ENCODE assay signal across 26 cellular contexts in the genomic region with DNA sequence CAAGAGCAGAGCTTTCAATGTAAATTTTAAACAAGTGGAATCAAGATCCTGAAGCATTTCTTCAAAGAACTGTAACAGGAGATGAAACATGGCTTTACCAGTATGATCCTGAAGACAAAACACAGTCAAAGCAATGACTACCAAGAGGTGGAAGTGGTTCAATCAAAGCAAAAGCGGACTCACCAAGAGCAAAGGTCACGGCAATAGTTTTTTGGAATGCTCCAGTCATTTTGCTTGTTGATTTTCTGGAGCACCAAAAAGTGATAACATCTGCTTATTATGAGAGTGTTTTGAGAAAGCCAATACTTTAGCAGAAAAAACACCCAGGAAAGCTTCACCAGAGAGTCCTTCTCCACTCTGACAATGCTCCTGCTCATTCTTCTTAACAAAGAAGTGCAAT. TPM values are rescaled to one million over a fixed set of nuclear protein-coding genes. Genes with fewer than 3 reads are reported as not detected.
A peak's percentile ranks its signal among the peaks of the same experiment; 100 is the strongest.
DNase-seq lines count a peak whose midpoint lies in the region; TF ChIP-seq lines count a peak whose summit lies in the region.
"Had no signal": no experiment of that assay in that cellular context is flagged by ENCODE, and none has a peak within 500 bp of the region (broad histone marks: within the 10 kb centered on the region; RNA-seq: fewer than 3 reads in every experiment).

No MANE protein-coding gene starts in this region.

- intact Hi-C loops in CD14-positive monocyte (cut with micrococcal nuclease), result no loop called here

- H3K4me1 Mint-ChIP-seq in CD14-positive monocyte, result peaks cover 49% of the 10 kb centered on the region

- WGBS in mesenchymal stem cell, result 70% methylated on average over 2 of the region's 2 CpGs

- H3K4me3 ChIP-seq in adipocyte (ENCODE audit: low read length), result peak overlapping the region; percentile 13
- H3K4me3 ChIP-seq in foreskin fibroblast (ENCODE audit: low read depth in 1 of 2, low read length in 2 of 2), result no peak overlapping the region
- H3K4me3 ChIP-seq in mesenchymal stem cell (ENCODE audit: insufficient read depth in 1 of 2, low read depth in 1 of 2, low read length in 2 of 2), result no peak overlapping the region
- H3K4me3 ChIP-seq: A549; BLaER1 treated with 17β-estradiol and CSF1 and Interleukin-3, amounts not matched to agents 10 nM and 100 nM; GM12878 had no signal

- H3K9me3 ChIP-seq in adipocyte (ENCODE audit: control insufficient read depth, low read length) (no peaks in the 10 kb centered on the region), mesenchymal stem cell (ENCODE audit: control insufficient read depth, low read length) (no peaks in the 10 kb centered on the region)
- H3K9me3 ChIP-seq: A549; BLaER1 treated with 17β-estradiol and CSF1 and Interleukin-3, amounts not matched to agents 10 nM and 100 nM had no signal

- H2BK5ac ChIP-seq in mesenchymal stem cell (ENCODE audit: low read depth, low read length, poor library complexity, severe bottlenecking), result no peak overlapping the region

- no peak for TF ChIP-seq CTCF in CD14-positive monocyte (IDR thresholded peaks at IDR 0.05)
- no peak for TF ChIP-seq CTCF in foreskin fibroblast (IDR thresholded peaks at IDR 0.05; ENCODE audit: low read depth, low read length)

- H3K23ac ChIP-seq in mesenchymal stem cell (ENCODE audit: low read length in 2 of 2), result no peak overlapping the region

- H3K9me3 Mint-ChIP-seq in CD14-positive monocyte, result peaks cover 0 to 2% (median 0%) of the 10 kb centered on the region in 7 donors
- H3K9me3 Mint-ChIP-seq: CD4-positive, alpha-beta memory T cell; CD8-positive, alpha-beta memory T cell had no signal

- no peaks in the 10 kb centered on the region for H3K79me1 ChIP-seq in mesenchymal stem cell (replicated peaks; ENCODE audit: low read length, poor library complexity, severe bottlenecking)

- H3K4me3 Mint-ChIP-seq in CD14-positive monocyte, result peak overlapping the region in 1 of 2 donors; percentile 60
- H3K4me3 Mint-ChIP-seq: B cell; CD4-positive, alpha-beta memory T cell; CD4-positive, CD25-positive, alpha-beta regulatory T cell; CD8-positive, alpha-beta memory T cell had no signal

- no peak overlapping the region for H3K4ac ChIP-seq in mesenchymal stem cell (ENCODE audit: low read depth in 1 of 2, low read length in 2 of 2)

- no peak overlapping the region for H3K27ac ChIP-seq in mesenchymal stem cell (ENCODE audit: low read length, poor library complexity, severe bottlenecking)
- H3K27ac ChIP-seq: 22Rv1; A549; BLaER1 treated with 17β-estradiol and CSF1 and Interleukin-3, amounts not matched to agents 10 nM and 100 nM; C4-2B had no signal

- H4K8ac ChIP-seq in mesenchymal stem cell (ENCODE audit: low read length), result no peak overlapping the region

- H3K27me3 ChIP-seq in adipocyte (replicated peaks; ENCODE audit: control insufficient read depth, insufficient read depth, low read length) (no peaks in the 10 kb centered on the region), mesenchymal stem cell (ENCODE audit: control insufficient read depth in 1 of 2, insufficient read depth in 1 of 2, low read length in 2 of 2) (peaks cover 0 to 6% of the 10 kb centered on the region in 2 experiments)
- H3K27me3 ChIP-seq: BLaER1 treated with 17β-estradiol and CSF1 and Interleukin-3, amounts not matched to agents 10 nM and 100 nM had no signal

- peaks cover 0 to 4% of the 10 kb centered on the region in 2 donors for H3K36me3 Mint-ChIP-seq in CD14-positive monocyte
- H3K36me3 Mint-ChIP-seq: CD4-positive, alpha-beta memory T cell; CD8-positive, alpha-beta memory T cell had no signal

- peaks cover 0 to 2% (median 1%) of the 10 kb centered on the region in 3 donors for H3K27me3 Mint-ChIP-seq in CD14-positive monocyte (ENCODE audit: low read depth in 3 of 3)
- H3K27me3 Mint-ChIP-seq: CD8-positive, alpha-beta memory T cell had no signal

- no peak overlapping the region for H2AFZ ChIP-seq in mesenchymal stem cell (ENCODE audit: low read depth, low read length)

- H2BK15ac ChIP-seq in mesenchymal stem cell (ENCODE audit: low read depth, poor library complexity, severe bottlenecking), result no peak overlapping the region

- H2BK12ac ChIP-seq in mesenchymal stem cell (ENCODE audit: low read length in 2 of 2), result no peak overlapping the region

- H3K9ac ChIP-seq in adipocyte (ENCODE audit: low read length), result no peak overlapping the region
- no peak overlapping the region for H3K9ac ChIP-seq in mesenchymal stem cell (ENCODE audit: low read length)
- H3K9ac ChIP-seq: BLaER1 treated with 17β-estradiol and CSF1 and Interleukin-3, amounts not matched to agents 10 nM and 100 nM had no signal

- H3K4me1 ChIP-seq in adipocyte (ENCODE audit: control insufficient read depth, insufficient read depth, low read length) (peaks cover 24% of the 10 kb centered on the region), mesenchymal stem cell (ENCODE audit: control insufficient read depth, insufficient read depth, low read depth, low read length) (no peaks in the 10 kb centered on the region)
- H3K4me1 ChIP-seq: A549 had no signal

- H3K14ac ChIP-seq in mesenchymal stem cell (ENCODE audit: low read length in 2 of 2), result no peak overlapping the region

- H3K18ac ChIP-seq in mesenchymal stem cell (ENCODE audit: low read depth in 1 of 2, low read length in 2 of 2), result no peak overlapping the region

- DNase-seq in CD14-positive monocyte (ENCODE audit: low spot score) (no peak), adipocyte (ENCODE audit: low read depth) (no peak), fibroblast of gingiva (ENCODE audit: low read depth) (peak; percentile 10), foreskin fibroblast (peak; percentile 37 to 60), UCSD-AML1 (lab: John Stamatoyannopoulos, UW; ENCODE audit: unreplicated experiment) (no peak), mesenchymal stem cell (no peak), SKM-1 (lab: John Stamatoyannopoulos, UW; ENCODE audit: unreplicated experiment) (no peak), SHP77 treated with DMSO at 0.1 percent for 48 hours (lab: John Stamatoyannopoulos, UW) (no peak)
- DNase-seq: AML-193; CD4-positive, alpha-beta memory T cell; CD4-positive, CD25-positive, alpha-beta regulatory T cell; CD8-positive, alpha-beta memory T cell; COR-L47; DMS 273 treated with DMSO at 0.1 percent for 48 hours; DMS153; DMS53; DMS79; DND-41; EL; GDM1 had no signal

- no peak overlapping the region for H4K91ac ChIP-seq in mesenchymal stem cell (ENCODE audit: low read length)

- H3K36me3 ChIP-seq in adipocyte (ENCODE audit: control insufficient read depth, insufficient read depth, low read length, severe bottlenecking) (no peaks in the 10 kb centered on the region), mesenchymal stem cell (ENCODE audit: control insufficient read depth in 1 of 2, insufficient read depth in 2 of 2, low read depth in 1 of 2, low read length in 2 of 2) (no peaks in the 10 kb centered on the region)
- H3K36me3 ChIP-seq: BLaER1 treated with 17β-estradiol and CSF1 and Interleukin-3, amounts not matched to agents 10 nM and 100 nM had no signal

- no peak overlapping the region for H2AK5ac ChIP-seq in mesenchymal stem cell (ENCODE audit: low read length, severe bottlenecking)

- H3K27ac Mint-ChIP-seq in CD14-positive monocyte, result peak overlapping the region in 5 of 7 donors; percentile 24 to 81 (median 72)
- H3K27ac Mint-ChIP-seq: B cell; CD4-positive, alpha-beta memory T cell; CD4-positive, CD25-positive, alpha-beta regulatory T cell; CD8-positive, alpha-beta memory T cell had no signal

- no peak overlapping the region for H2BK120ac ChIP-seq in mesenchymal stem cell (ENCODE audit: low read depth, low read length)

- no peak overlapping the region for H3K4me2 ChIP-seq in mesenchymal stem cell (ENCODE audit: low read length, poor library complexity, severe bottlenecking)
- H3K4me2 ChIP-seq: A549; BLaER1 treated with 17β-estradiol and CSF1 and Interleukin-3, amounts not matched to agents 10 nM and 100 nM had no signal

RNA-seq across cellular contexts. Expression of gene KCNA3, which starts 16.2 kb away (rescaled TPM):
- polyA plus RNA-seq in CD14-positive monocyte, result 1 to 10 TPM; 5.6 to 7.7 TPM
- not detected for polyA plus RNA-seq in mesenchymal stem cell (2013, experiment 1 of 2)
- polyA plus RNA-seq in mesenchymal stem cell (2013, experiment 2 of 2), result not detected
- polyA plus RNA-seq: A549 had no signal

Comparison
In these comparisons a context has a peak if more than half of its experiments do, and no peak if none do; other contexts are left out.
1. DNase-seq: peak in fibroblast of gingiva (single experiment) and foreskin fibroblast (2 of 2); none in CD14-positive monocyte (single experiment), adipocyte (single experiment), UCSD-AML1 (single experiment), mesenchymal stem cell (single experiment), SKM-1 (single experiment) and SHP77 treated with DMSO at 0.1 percent for 48 hours (single experiment).